In the genomic region with DNA sequence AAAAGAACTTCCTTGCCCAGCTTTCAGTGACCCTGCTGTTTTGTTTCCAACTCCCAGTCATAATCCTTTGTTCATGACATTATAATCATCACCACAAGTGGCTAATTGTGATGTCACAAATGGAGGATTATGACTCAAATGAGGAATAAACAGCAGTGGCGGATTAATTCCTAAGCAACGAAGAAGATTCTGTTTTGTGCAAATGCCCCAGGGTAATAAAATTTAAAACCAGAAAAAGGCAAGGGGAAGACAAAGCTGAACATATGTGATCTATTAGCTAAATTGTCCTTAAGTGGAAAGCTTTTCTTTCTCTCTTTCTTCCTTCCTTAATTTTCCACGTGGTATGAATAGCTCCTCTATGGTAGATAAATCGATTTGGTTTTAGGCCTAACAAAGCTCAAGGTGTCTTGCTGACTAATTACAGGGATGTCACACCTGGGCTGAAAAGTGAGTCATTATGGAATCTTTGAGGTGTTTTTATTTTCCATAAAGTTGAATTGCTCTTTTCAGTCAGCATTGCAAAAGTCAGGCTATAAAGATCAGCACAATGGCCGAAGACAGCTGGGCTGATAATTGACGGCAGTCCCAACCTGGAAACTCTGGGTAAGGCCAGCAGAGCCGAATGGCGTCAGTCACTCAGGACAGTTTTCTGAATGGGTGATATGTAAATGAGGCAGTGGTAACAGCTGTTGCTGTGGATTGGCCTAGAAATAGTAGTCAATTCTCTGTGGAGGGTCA, we compare ENCODE assay signal across 12 cellular contexts.
DNase-seq lines count a peak whose midpoint lies in the region; ATAC-seq and TF ChIP-seq lines count a peak whose summit lies in the region.
"Had no signal": no experiment of that assay in that cellular context is flagged by ENCODE, and none has a peak within 500 bp of the region (broad histone marks: within the 10 kb centered on the region; RNA-seq: fewer than 3 reads in every experiment).

No MANE protein-coding gene starts in this region.

- H2AFZ ChIP-seq in osteoblast (ENCODE audit: low read length), result no peak overlapping the region

- DNase-seq in COR-L47 (lab: John Stamatoyannopoulos, UW) (peak; percentile 37), NCI-H1436 (lab: John Stamatoyannopoulos, UW) (peak; percentile 86), MCF 10A (ENCODE audit: unreplicated experiment) (peak; percentile 48), osteoblast (ENCODE audit: insufficient read length, low spot score, missing footprints) (no peak), SKM-1 (lab: John Stamatoyannopoulos, UW; ENCODE audit: unreplicated experiment) (no peak)
- DNase-seq in activated CD4-positive, alpha-beta T cell treated with anti-CD3 and anti-CD28 coated beads for 4 hours, result no peak
- no peak for DNase-seq in effector CD8-positive, alpha-beta T cell (lab: John Stamatoyannopoulos, UW)
- DNase-seq: activated T-cell treated with anti-CD3 and anti-CD28 coated beads, Interleukin-2, amount 50 U/mL, for 4 hours; CD8-positive, alpha-beta memory T cell; NCI-H345; nucleus accumbens had no signal

- no peak for TF ChIP-seq CTCF in MCF 10A (IDR thresholded peaks at IDR 0.05; ENCODE audit: unreplicated experiment)
- TF ChIP-seq CTCF in osteoblast (IDR thresholded peaks at IDR 0.05; ENCODE audit: extremely low read depth, low read depth, low read length), result no peak

- H3K36me3 Mint-ChIP-seq in MCF 10A (ENCODE audit: insufficient read depth, unreplicated experiment), result peaks cover 17% of the 10 kb centered on the region
- H3K36me3 Mint-ChIP-seq: CD8-positive, alpha-beta memory T cell had no signal

- peaks cover 29% of the 10 kb centered on the region for H4K20me1 ChIP-seq in osteoblast (ENCODE audit: insufficient read depth, low read length)

- no peak overlapping the region for H3K4me3 ChIP-seq in osteoblast (ENCODE audit: insufficient read depth, low read length)

- no TSS peak for BruUV-seq in MCF 10A (replicated peaks; lab: Mats Ljungman, UMichigan)

- H3K9me3 Mint-ChIP-seq in MCF 10A (ENCODE audit: unreplicated experiment), result no peaks in the 10 kb centered on the region
- H3K9me3 Mint-ChIP-seq: activated T-cell treated with anti-CD3 and anti-CD28 coated beads, Interleukin-2, amount 50 U/mL, for 4 hours had no signal

- H3K79me2 ChIP-seq in osteoblast (ENCODE audit: insufficient read depth, low read length), result peaks cover 47% of the 10 kb centered on the region

- H3K36me3 ChIP-seq in osteoblast (ENCODE audit: insufficient read depth, low read length), result no peaks in the 10 kb centered on the region

- H3K4me1 Mint-ChIP-seq in MCF 10A (ENCODE audit: insufficient read depth, unreplicated experiment), result peaks cover 50% of the 10 kb centered on the region
- H3K4me1 Mint-ChIP-seq: CD8-positive, alpha-beta memory T cell had no signal

- no peaks in the 10 kb centered on the region for H3K27me3 ChIP-seq in osteoblast (ENCODE audit: insufficient read depth, low read length)

- H3K27ac ChIP-seq in osteoblast (ENCODE audit: low read depth, low read length), result no peak overlapping the region

- no peak overlapping the region for H3K4me3 Mint-ChIP-seq in MCF 10A (ENCODE audit: unreplicated experiment)
- H3K4me3 Mint-ChIP-seq: activated T-cell treated with anti-CD3 and anti-CD28 coated beads, Interleukin-2, amount 50 U/mL, for 4 hours; CD8-positive, alpha-beta memory T cell had no signal

- POLR2A ChIA-PET in MCF 10A (lab: Yijun Ruan, JAX), result interaction anchor here (0.6 to 3.0 kb wide), 12 partner anchors 10 to 578 kb away, joined by 3 to 16 read pairs (median 4); a partner anchor contains a TSS

- intact Hi-C loops in MCF 10A (cut with micrococcal nuclease), result no loop called here

- H3K4me1 ChIP-seq in osteoblast (ENCODE audit: insufficient read depth, low read length), result peaks cover 5% of the 10 kb centered on the region

- H3K9me3 ChIP-seq in osteoblast (ENCODE audit: low read depth, low read length), result no peaks in the 10 kb centered on the region

- no peak for ATAC-seq in GM18858 (IDR thresholded peaks at IDR 0.05; ENCODE audit: unreplicated experiment)
- ATAC-seq: activated T-cell treated with anti-CD3 and anti-CD28 coated beads, Interleukin-2, amount 50 U/mL, for 4 hours had no signal

- no peaks in the 10 kb centered on the region for H3K27me3 Mint-ChIP-seq in MCF 10A (ENCODE audit: insufficient read depth, unreplicated experiment)

- peak overlapping the region; percentile 65 for H3K27ac Mint-ChIP-seq in MCF 10A (ENCODE audit: low read depth, unreplicated experiment)
- H3K27ac Mint-ChIP-seq: CD8-positive, alpha-beta memory T cell had no signal

- CTCF ChIA-PET in MCF 10A (lab: Yijun Ruan, JAX), result interaction anchor here (0.6 to 1.7 kb wide), 8 partner anchors 13 to 506 kb away, joined by 3 to 8 read pairs (median 4); no protein-coding TSS in a partner anchor

- H3K4me2 ChIP-seq in osteoblast (ENCODE audit: insufficient read depth, low read length), result peak overlapping the region; percentile 5

Comparison
In these comparisons a context has a peak if more than half of its experiments do, and no peak if none do; other contexts are left out.
1. DNase-seq: peak in COR-L47 (single experiment), NCI-H1436 (single experiment) and MCF 10A (single experiment); none in osteoblast (single experiment), activated CD4-positive, alpha-beta T cell treated with anti-CD3 and anti-CD28 coated beads for 4 hours (0 of 2), SKM-1 (single experiment) and effector CD8-positive, alpha-beta T cell (single experiment).